ENCODE assay signal across 22 cellular contexts in the genomic region with DNA sequence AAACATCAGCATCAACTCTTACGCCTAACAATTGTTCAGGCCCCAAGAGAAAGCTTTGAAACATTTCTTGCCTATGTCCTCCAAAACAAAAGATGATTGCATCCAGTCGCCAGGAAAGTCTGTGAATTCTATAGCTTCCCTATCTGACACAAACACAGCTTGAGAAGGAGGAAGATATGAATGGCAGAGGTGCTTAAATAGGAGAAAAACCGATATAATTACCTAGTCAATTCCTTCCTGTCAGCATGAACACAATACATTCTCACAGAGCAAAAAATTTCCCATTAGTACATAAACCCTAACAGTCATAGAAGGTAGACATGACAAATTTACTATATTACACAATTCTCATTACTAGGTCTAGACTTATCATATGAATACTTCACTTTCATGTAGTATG.
"Had no signal": no experiment of that assay in that cellular context is flagged by ENCODE, and none has a peak within 500 bp of the region (broad histone marks: within the 10 kb centered on the region; RNA-seq: fewer than 3 reads in every experiment).

No MANE protein-coding gene starts in this region.

- H3K4me1 ChIP-seq: psoas muscle, sigmoid colon, testis, tibial artery had no signal

- FAIRE-seq: keratinocyte had no signal

- H3K9me3 ChIP-seq: ovary, psoas muscle, sigmoid colon, testis, tibial artery had no signal

- H3K4me3 ChIP-seq: coronary artery, ovary, psoas muscle, sigmoid colon, testis, tibial artery had no signal

- DNase-seq: dermis blood vessel endothelial cell; effector memory CD4-positive, alpha-beta T cell; hypothalamus; immature natural killer cell; mesenchymal stem cell; naive thymus-derived CD8-positive, alpha-beta T cell; nephron progenitor cell; occipital lobe; ovary; posterior cingulate gyrus; psoas muscle; right cardiac atrium; sigmoid colon; stimulated activated CD4-positive, alpha-beta T cell treated with anti-CD3 and anti-CD28 coated beads, Interleukin-4, amount 100 ng/mL, for 4 hours; stimulated activated naive CD8-positive, alpha-beta T cell treated with anti-CD3 and anti-CD28 coated beads, Interleukin-15, Interleukin-2, amounts not matched to agents 100 U/mL and 50 U/mL, for 24 hours; substantia nigra; testis; tibial artery had no signal

- H3K36me3 ChIP-seq: ovary, sigmoid colon, tibial artery had no signal

- H3K27ac ChIP-seq: coronary artery, ovary, psoas muscle, sigmoid colon, testis, tibial artery had no signal

- ATAC-seq: left lobe of liver; naive thymus-derived CD8-positive, alpha-beta T cell; psoas muscle; right cardiac atrium; stimulated activated memory B cell treated with anti-CD40 and anti-IgM and Interleukin-4, amounts not matched to agents 10 μg/mL and 1 μg/mL and 100 μg/mL, for 72 hours; stimulated activated naive CD8-positive, alpha-beta T cell treated with anti-CD3 and anti-CD28 coated beads, Interleukin-15, Interleukin-2, amounts not matched to agents 100 U/mL and 50 U/mL, for 24 hours had no signal

- H3K27me3 ChIP-seq: ovary, sigmoid colon, testis, tibial artery had no signal
